In genomic region chr4:8188085-8188484, GRCh38 we compare ENCODE assay signal across 13 cellular contexts. TPM values are rescaled to one million over a fixed set of nuclear protein-coding genes. Genes with fewer than 3 reads are reported as not detected.
A peak's percentile ranks its signal among the peaks of the same experiment; 100 is the strongest.
DNase-seq lines count a peak whose midpoint lies in the region; ATAC-seq and FAIRE-seq lines count a peak whose summit lies in the region.
"Had no signal": no experiment of that assay in that cellular context is flagged by ENCODE, and none has a peak within 500 bp of the region (broad histone marks: within the 10 kb centered on the region; RNA-seq: fewer than 3 reads in every experiment).

No MANE protein-coding gene starts in this region.

- DNase-seq in DMS53 (lab: John Stamatoyannopoulos, UW) (peak; percentile 66), DMS53 treated with DMSO at 0.1 percent for 48 hours (lab: John Stamatoyannopoulos, UW; ENCODE audit: unreplicated experiment) (no peak), RKO (ENCODE audit: low spot score) (peak; percentile 20), epithelial cell of prostate (ENCODE audit: low read depth, low spot score) (no peak), small intestine (peak; percentile 52), foreskin melanocyte (no peak)
- no peak for DNase-seq in activated T-cell treated with anti-CD3 and anti-CD28 coated beads, Interleukin-2, amount 50 U/mL, for 4 hours
- DNase-seq: activated T-cell treated with anti-CD3 and anti-CD28 coated beads for 4 hours; DND-41; naive thymus-derived CD8-positive, alpha-beta T cell had no signal

- no peaks in the 10 kb centered on the region for H3K9me3 Mint-ChIP-seq in activated T-cell treated with anti-CD3 and anti-CD28 coated beads, Interleukin-2, amount 50 U/mL, for 4 hours
- H3K9me3 Mint-ChIP-seq: naive thymus-derived CD8-positive, alpha-beta T cell had no signal

- H3K36me3 ChIP-seq in small intestine (ENCODE audit: control insufficient read depth in 2 of 2, insufficient read depth in 2 of 2, low read length in 2 of 2): no peaks in the 10 kb centered on the region

- no peaks in the 10 kb centered on the region for H3K27me3 ChIP-seq in small intestine (ENCODE audit: control insufficient read depth in 2 of 2, insufficient read depth in 2 of 2, low read length in 2 of 2)
- H3K27me3 ChIP-seq: dorsolateral prefrontal cortex had no signal

- H3K4me1 Mint-ChIP-seq in activated T-cell treated with anti-CD3 and anti-CD28 coated beads, Interleukin-2, amount 50 U/mL, for 4 hours (ENCODE audit: low read depth): peaks cover 3% of the 10 kb centered on the region

- H3K4me3 ChIP-seq in small intestine (ENCODE audit: low read depth in 1 of 2, low read length in 2 of 2): no peak overlapping the region
- H3K4me3 ChIP-seq: dorsolateral prefrontal cortex had no signal

- no peaks in the 10 kb centered on the region for H3K36me3 Mint-ChIP-seq in activated T-cell treated with anti-CD3 and anti-CD28 coated beads, Interleukin-2, amount 50 U/mL, for 4 hours (ENCODE audit: insufficient read depth)
- H3K36me3 Mint-ChIP-seq: naive thymus-derived CD8-positive, alpha-beta T cell had no signal

- no peaks in the 10 kb centered on the region for H3K9me3 ChIP-seq in small intestine (ENCODE audit: control insufficient read depth, low read depth)

- no peak for FAIRE-seq in small intestine (lab: Jason Lieb, UNC)
- FAIRE-seq: A204.1 had no signal

- peaks cover 0 to 1% of the 10 kb centered on the region in 2 donors for H3K4me1 ChIP-seq in small intestine (ENCODE audit: control insufficient read depth in 2 of 2, insufficient read depth in 1 of 2, low read depth in 1 of 2, low read length in 1 of 2)

- WGBS in small intestine, 3 donors: 31 to 80% (median 49%) methylated on average over 12 of the region's 12 CpGs

- H3K27ac ChIP-seq in epithelial cell of prostate: peak overlapping the region; percentile 82
- no peak overlapping the region for H3K27ac ChIP-seq in small intestine (ENCODE audit: low read depth in 1 of 2, low read length in 1 of 2)

- peaks cover 7% of the 10 kb centered on the region for H3K27me3 Mint-ChIP-seq in activated T-cell treated with anti-CD3 and anti-CD28 coated beads, Interleukin-2, amount 50 U/mL, for 4 hours (ENCODE audit: low read depth)
- H3K27me3 Mint-ChIP-seq: naive thymus-derived CD8-positive, alpha-beta T cell had no signal

- no peak for ATAC-seq in activated T-cell treated with anti-CD3 and anti-CD28 coated beads, Interleukin-2, amount 50 U/mL, for 4 hours
- no peak for ATAC-seq in GM18909 (IDR thresholded peaks at IDR 0.05; ENCODE audit: poor library complexity, unreplicated experiment)
- ATAC-seq: naive thymus-derived CD8-positive, alpha-beta T cell had no signal

- no peak overlapping the region for H3K4me3 Mint-ChIP-seq in activated T-cell treated with anti-CD3 and anti-CD28 coated beads, Interleukin-2, amount 50 U/mL, for 4 hours
- H3K4me3 Mint-ChIP-seq: naive thymus-derived CD8-positive, alpha-beta T cell had no signal

RNA-seq across cellular contexts. Expression of gene SH3TC1, which starts 11.0 kb away (rescaled TPM):
- 1 to 10 TPM in 2 of 3 donors, under 1 TPM in 1; 0.45 to 8.2 (median 4.3) TPM for polyA plus RNA-seq in small intestine
- 1 to 10 TPM; 3.0 to 8.8 (median 4.0) TPM for total RNA-seq in activated T-cell treated with anti-CD3 and anti-CD28 coated beads, Interleukin-2, amount 50 U/mL, for 4 hours

RNA-seq across cellular contexts. Expression of gene ABLIM2, which starts 29.5 kb away (rescaled TPM):
- 10 to 100 TPM in 1 of 3 donors, 1 to 10 TPM in 2; 1.1 to 12.7 (median 6.6) TPM for polyA plus RNA-seq in small intestine
- under 1 TPM; 0.26 to 0.54 (median 0.30) TPM for total RNA-seq in activated T-cell treated with anti-CD3 and anti-CD28 coated beads, Interleukin-2, amount 50 U/mL, for 4 hours

Comparison
In these comparisons a context has a peak if more than half of its experiments do, and no peak if none do; other contexts are left out.
1. DNase-seq: peak in DMS53 (single experiment), RKO (single experiment) and small intestine (single experiment); none in DMS53 treated with DMSO at 0.1 percent for 48 hours (single experiment), epithelial cell of prostate (single experiment), foreskin melanocyte (single experiment) and activated T-cell treated with anti-CD3 and anti-CD28 coated beads, Interleukin-2, amount 50 U/mL, for 4 hours (single experiment).